ENCODE assay signal across 11 cellular contexts in genomic region chr14:103697601-103698379, GRCh38. TPM values are rescaled to one million over a fixed set of nuclear protein-coding genes. Genes with fewer than 3 reads are reported as not detected.
A peak's percentile ranks its signal among the peaks of the same experiment; 100 is the strongest.
DNase-seq lines count a peak whose midpoint lies in the region; ATAC-seq, FAIRE-seq and TF ChIP-seq lines count a peak whose summit lies in the region.
"Had no signal": no experiment of that assay in that cellular context is flagged by ENCODE, and none has a peak within 500 bp of the region (broad histone marks: within the 10 kb centered on the region; RNA-seq: fewer than 3 reads in every experiment).

No MANE protein-coding gene starts in this region.

- H3K27me3 ChIP-seq in left ventricle myocardium inferior (ENCODE audit: low read depth) = no peaks in the 10 kb centered on the region

- no peaks in the 10 kb centered on the region for H3K9me3 Mint-ChIP-seq in stimulated activated memory B cell treated with anti-CD40 and anti-IgM and Interleukin-4, amounts not matched to agents 10 μg/mL and 1 μg/mL and 100 μg/mL, for 72 hours

- H3K4me1 ChIP-seq in left ventricle myocardium inferior = peaks cover 75% of the 10 kb centered on the region

- peak overlapping the region; percentile 19 for H3K4me3 ChIP-seq in left ventricle myocardium inferior

- peaks cover 24% of the 10 kb centered on the region for H3K36me3 Mint-ChIP-seq in stimulated activated memory B cell treated with anti-CD40 and anti-IgM and Interleukin-4, amounts not matched to agents 10 μg/mL and 1 μg/mL and 100 μg/mL, for 72 hours

- peaks cover 72% of the 10 kb centered on the region for H3K36me3 ChIP-seq in left ventricle myocardium inferior

- ATAC-seq in stimulated activated memory B cell treated with anti-CD40 and anti-IgM and Interleukin-4, amounts not matched to agents 10 μg/mL and 1 μg/mL and 100 μg/mL, for 72 hours = no peak
- ATAC-seq in HG03439 (IDR thresholded peaks at IDR 0.05; ENCODE audit: unreplicated experiment) = no peak

- no peak for TF ChIP-seq CTCF in left ventricle myocardium inferior (IDR thresholded peaks at IDR 0.05; ENCODE audit: borderline replicate concordance)
- no peak for TF ChIP-seq CTCF in GM20000 (IDR thresholded peaks at IDR 0.05; ENCODE audit: extremely low read depth, missing control alignments)

- TF ChIP-seq POLR2A in GM12891 (IDR thresholded peaks at IDR 0.05; ENCODE audit: low read depth, low read length) (0 out of 2 replicates have a peak, but pooled peaks have one; percentile 26), Raji (IDR thresholded peaks at IDR 0.05; ENCODE audit: insufficient read depth, low read depth, low read length) (0 out of 2 replicates have a peak, but pooled peaks have one; percentile 5)

- no peak overlapping the region for H3K4me3 Mint-ChIP-seq in stimulated activated memory B cell treated with anti-CD40 and anti-IgM and Interleukin-4, amounts not matched to agents 10 μg/mL and 1 μg/mL and 100 μg/mL, for 72 hours

- peaks cover 83% of the 10 kb centered on the region for H3K4me1 Mint-ChIP-seq in stimulated activated memory B cell treated with anti-CD40 and anti-IgM and Interleukin-4, amounts not matched to agents 10 μg/mL and 1 μg/mL and 100 μg/mL, for 72 hours

- no peak for FAIRE-seq in GM12891 (lab: Jason Lieb, UNC)

- H3K9me3 ChIP-seq in left ventricle myocardium inferior (replicated peaks) = no peaks in the 10 kb centered on the region

- peak overlapping the region; percentile 76 for H3K27ac ChIP-seq in left ventricle myocardium inferior (replicated peaks)

- peak overlapping the region; percentile 72 for H3K27ac Mint-ChIP-seq in stimulated activated memory B cell treated with anti-CD40 and anti-IgM and Interleukin-4, amounts not matched to agents 10 μg/mL and 1 μg/mL and 100 μg/mL, for 72 hours

- DNase-seq in GM12891 (ENCODE audit: insufficient read length, low spot score) = no peak
- peak; percentile 15 for DNase-seq in left ventricle myocardium inferior
- DNase-seq in OCI-M2 (lab: John Stamatoyannopoulos, UW; ENCODE audit: unreplicated experiment) = no peak
- DNase-seq in GM20000 (ENCODE audit: low spot score) = no peak
- DNase-seq: activated naive CD4-positive, alpha-beta T cell treated with Interleukin-2 at 50 U/mL for 16 hours; DMS153; effector CD8-positive, alpha-beta T cell; NCI-H2081 treated with DMSO at 0.1 percent for 48 hours had no signal

- H3K27me3 Mint-ChIP-seq in stimulated activated memory B cell treated with anti-CD40 and anti-IgM and Interleukin-4, amounts not matched to agents 10 μg/mL and 1 μg/mL and 100 μg/mL, for 72 hours = no peaks in the 10 kb centered on the region

- intact Hi-C loops in left ventricle myocardium inferior (cut with micrococcal nuclease) = no loop called here

TF ChIP-seq in GM12891, 5 proteins besides CTCF, POLR2A, EP300 and RAD21:
- no peak for TF ChIP-seq SPI1 (IDR thresholded peaks at IDR 0.05; ENCODE audit: low read depth, low read length)
- TF ChIP-seq TAF1 (IDR thresholded peaks at IDR 0.05; ENCODE audit: low read depth, low read length) = no peak
- TF ChIP-seq POLR2AphosphoS5 (IDR thresholded peaks at IDR 0.05; ENCODE audit: low read depth, low read length) = no peak
- no peak for TF ChIP-seq PAX5 (IDR thresholded peaks at IDR 0.05; ENCODE audit: insufficient read depth, low read length, severe bottlenecking)
- TF ChIP-seq POU2F2 (IDR thresholded peaks at IDR 0.05; ENCODE audit: low read depth, low read length) = no peak

RNA-seq across cellular contexts. Expression of gene XRCC3, which starts 17.5 kb away (rescaled TPM):
- polyA plus RNA-seq in GM12891 (2012; ENCODE audit: low read depth, missing spikeins) = 21.0 TPM
- 4.1 TPM for total RNA-seq in left ventricle myocardium inferior

RNA-seq across cellular contexts. Expression of gene ZFYVE21, which starts 17.8 kb away (rescaled TPM):
- 11.1 TPM for polyA plus RNA-seq in GM12891 (2012; ENCODE audit: low read depth, missing spikeins)
- 50.5 TPM for total RNA-seq in left ventricle myocardium inferior
